In genomic region chr20:4150095-4150492, GRCh38 we compare ENCODE assay signal across 8 cellular contexts. TPM values are rescaled to one million over a fixed set of nuclear protein-coding genes. Genes with fewer than 3 reads are reported as not detected.
DNase-seq lines count a peak whose midpoint lies in the region; ATAC-seq lines count a peak whose summit lies in the region.

No MANE protein-coding gene starts in this region.

- no peak overlapping the region for H3K4ac ChIP-seq in mesendoderm (ENCODE audit: low read depth, low read length)

- H3K27me3 Mint-ChIP-seq in activated naive CD4-positive, alpha-beta T cell treated with anti-CD3 and anti-CD28 coated beads, Interleukin-2, amount 50 U/mL, for 24 hours, result peaks cover 27% of the 10 kb centered on the region

- H3K4me3 ChIP-seq in mesendoderm (ENCODE audit: low read length) (peak overlapping the region; percentile 25), urinary bladder (ENCODE audit: low read depth, low read length) (peak overlapping the region; percentile 94)

- H3K79me2 ChIP-seq in mesendoderm (ENCODE audit: control insufficient read depth, insufficient read depth, low read length), result no peaks in the 10 kb centered on the region

- no peak overlapping the region for H2BK120ac ChIP-seq in mesendoderm (ENCODE audit: low read depth, low read length)

- peak overlapping the region; percentile 90 for H3K56ac ChIP-seq in mesendoderm (ENCODE audit: low read length)

- H3K4me2 ChIP-seq in mesendoderm (ENCODE audit: low read length), result peak overlapping the region; percentile 92

- H3K79me1 ChIP-seq in mesendoderm (ENCODE audit: low read length), result peaks cover 4% of the 10 kb centered on the region

- H3K27me3 ChIP-seq in mesendoderm (ENCODE audit: insufficient read depth, low read length, poor library complexity), result no peaks in the 10 kb centered on the region

- peak overlapping the region; percentile 46 for H3K27ac ChIP-seq in caudate nucleus (ENCODE audit: low read depth, low read length)
- no peak overlapping the region for H3K27ac ChIP-seq in mesendoderm (ENCODE audit: low read depth, low read length)
- no peak overlapping the region for H3K27ac ChIP-seq in urinary bladder (ENCODE audit: low read depth)

- no peak overlapping the region for H3K18ac ChIP-seq in mesendoderm (ENCODE audit: low read length)

- no peak overlapping the region for H2AK5ac ChIP-seq in mesendoderm (ENCODE audit: low read length)

- H3K36me3 ChIP-seq in mesendoderm (ENCODE audit: control insufficient read depth, insufficient read depth, low read length) (peaks cover 2% of the 10 kb centered on the region), urinary bladder (ENCODE audit: insufficient read depth) (no peaks in the 10 kb centered on the region)

- H4K5ac ChIP-seq in mesendoderm (ENCODE audit: low read length), result no peak overlapping the region

- H2BK5ac ChIP-seq in mesendoderm (ENCODE audit: low read length), result no peak overlapping the region

- WGBS in mesendoderm (ENCODE audit: extremely low coverage, insufficient coverage, low lambda C conversion rate), result no CpG with 5 or more reads among the region's 7 CpGs
- 8% methylated on average over 7 of the region's 7 CpGs for WGBS in urinary bladder

- no peak for ATAC-seq in HG02973 (IDR thresholded peaks at IDR 0.05; ENCODE audit: unreplicated experiment)

- H3K9me3 Mint-ChIP-seq in activated naive CD4-positive, alpha-beta T cell treated with anti-CD3 and anti-CD28 coated beads, Interleukin-2, amount 50 U/mL, for 24 hours, result no peaks in the 10 kb centered on the region

- H3K23ac ChIP-seq in mesendoderm (ENCODE audit: low read length), result peak overlapping the region; percentile 55

- peaks cover 12% of the 10 kb centered on the region for H3K4me1 Mint-ChIP-seq in activated naive CD4-positive, alpha-beta T cell treated with anti-CD3 and anti-CD28 coated beads, Interleukin-2, amount 50 U/mL, for 24 hours

- peak overlapping the region; percentile 75 for H3K4me3 Mint-ChIP-seq in activated naive CD4-positive, alpha-beta T cell treated with anti-CD3 and anti-CD28 coated beads, Interleukin-2, amount 50 U/mL, for 24 hours

- no peak for DNase-seq in activated naive CD4-positive, alpha-beta T cell treated with Interleukin-2 at 50 U/mL for 16 hours
- peak in 1 of 61 donors; percentile 17 for DNase-seq in caudate nucleus (lab: John Stamatoyannopoulos, UW)
- DNase-seq in mesendoderm, result no peak
- no peak for DNase-seq in NCI-H524 treated with DMSO at 0.1 percent for 48 hours (lab: John Stamatoyannopoulos, UW)
- no peak for DNase-seq in NCI-H82 (lab: John Stamatoyannopoulos, UW)

- H3K9ac ChIP-seq in mesendoderm (ENCODE audit: low read length), result peak overlapping the region; percentile 76

- H4K8ac ChIP-seq in mesendoderm (ENCODE audit: low read depth, low read length), result no peak overlapping the region

- H2BK15ac ChIP-seq in mesendoderm (replicated peaks; ENCODE audit: low read depth), result no peak overlapping the region

- H3K27ac Mint-ChIP-seq in activated naive CD4-positive, alpha-beta T cell treated with anti-CD3 and anti-CD28 coated beads, Interleukin-2, amount 50 U/mL, for 24 hours, result no peak overlapping the region

- peaks cover 6% of the 10 kb centered on the region for H3K4me1 ChIP-seq in mesendoderm (ENCODE audit: control insufficient read depth, low read depth, low read length)
- peaks cover 1% of the 10 kb centered on the region for H3K4me1 ChIP-seq in urinary bladder (ENCODE audit: insufficient read depth)

- no peaks in the 10 kb centered on the region for H3K36me3 Mint-ChIP-seq in activated naive CD4-positive, alpha-beta T cell treated with anti-CD3 and anti-CD28 coated beads, Interleukin-2, amount 50 U/mL, for 24 hours

RNA-seq across cellular contexts. Expression of gene SMOX, which starts 1.5 kb away (rescaled TPM):
- 9.9 TPM for polyA plus RNA-seq in mesendoderm (2013, experiment 1 of 2)
- polyA plus RNA-seq in mesendoderm (2013, experiment 2 of 2), result 11.2 TPM
- 6.0 TPM for total RNA-seq in urinary bladder
- 8.6 TPM for polyA plus RNA-seq in urinary bladder
